21 cellular contexts compared by ENCODE assay signal in genomic region chr1:29962356-29962755, GRCh38.
DNase-seq lines count a peak whose midpoint lies in the region; ATAC-seq, FAIRE-seq and TF ChIP-seq lines count a peak whose summit lies in the region.
"Had no signal": no experiment of that assay in that cellular context is flagged by ENCODE, and none has a peak within 500 bp of the region (broad histone marks: within the 10 kb centered on the region; RNA-seq: fewer than 3 reads in every experiment).

No MANE protein-coding gene starts in this region.

- no peak for FAIRE-seq in H54 (lab: Jason Lieb, UNC)
- FAIRE-seq in D721Med (lab: Jason Lieb, UNC): no peak
- FAIRE-seq: GM12878 had no signal

- ATAC-seq in natural killer cell treated with Interleukin-12 subunit alpha and Interleukin-12 subunit beta and Interleukin-15 and Interleukin-18, amount 100 ng/mL, for 72 hours: no peak
- ATAC-seq in natural killer cell: no peak
- ATAC-seq: GM12878, GM23338 had no signal

- H3K27me3 Mint-ChIP-seq in natural killer cell treated with Interleukin-12 subunit alpha and Interleukin-12 subunit beta and Interleukin-15 and Interleukin-18, amount 100 ng/mL, for 72 hours: peaks cover 10 to 13% of the 10 kb centered on the region in 2 donors
- peaks cover 7 to 9% of the 10 kb centered on the region in 2 donors for H3K27me3 Mint-ChIP-seq in natural killer cell (ENCODE audit: low read depth in 2 of 2)
- peaks cover under 1% of the 10 kb centered on the region for H3K27me3 Mint-ChIP-seq in endodermal cell (ENCODE audit: insufficient read depth)

- H3K4me3 ChIP-seq in endodermal cell (ENCODE audit: low read length): no peak overlapping the region
- no peak overlapping the region for H3K4me3 ChIP-seq in mesodermal cell (ENCODE audit: extremely low read depth, insufficient read depth, low read length, poor library complexity, severe bottlenecking)
- no peak overlapping the region for H3K4me3 ChIP-seq in WERI-Rb-1 (ENCODE audit: low read depth, low read length)
- H3K4me3 ChIP-seq: GM12878, GM23338 had no signal

- intact Hi-C loops in natural killer cell (cut with micrococcal nuclease): no loop called here

- no peaks in the 10 kb centered on the region for H3K9me3 Mint-ChIP-seq in natural killer cell treated with Interleukin-12 subunit alpha and Interleukin-12 subunit beta and Interleukin-15 and Interleukin-18, amount 100 ng/mL, for 72 hours
- H3K9me3 Mint-ChIP-seq in natural killer cell (no peaks in the 10 kb centered on the region), endodermal cell (no peaks in the 10 kb centered on the region)
- H3K9me3 Mint-ChIP-seq: CD4-positive, CD25-positive, alpha-beta regulatory T cell; GM23338 had no signal

- no peak overlapping the region for H3K27ac Mint-ChIP-seq in natural killer cell treated with Interleukin-12 subunit alpha and Interleukin-12 subunit beta and Interleukin-15 and Interleukin-18, amount 100 ng/mL, for 72 hours
- H3K27ac Mint-ChIP-seq in natural killer cell (no peak overlapping the region), endodermal cell (no peak overlapping the region)
- H3K27ac Mint-ChIP-seq: CD4-positive, CD25-positive, alpha-beta regulatory T cell; GM23338 had no signal

- no peaks in the 10 kb centered on the region for H3K4me1 Mint-ChIP-seq in natural killer cell treated with Interleukin-12 subunit alpha and Interleukin-12 subunit beta and Interleukin-15 and Interleukin-18, amount 100 ng/mL, for 72 hours (ENCODE audit: low read depth in 2 of 2)
- H3K4me1 Mint-ChIP-seq in natural killer cell (no peaks in the 10 kb centered on the region), endodermal cell (peaks cover 4% of the 10 kb centered on the region)
- H3K4me1 Mint-ChIP-seq: CD4-positive, CD25-positive, alpha-beta regulatory T cell had no signal

- no peak overlapping the region for H3K4me3 Mint-ChIP-seq in natural killer cell treated with Interleukin-12 subunit alpha and Interleukin-12 subunit beta and Interleukin-15 and Interleukin-18, amount 100 ng/mL, for 72 hours
- H3K4me3 Mint-ChIP-seq in natural killer cell: no peak overlapping the region
- no peak overlapping the region for H3K4me3 Mint-ChIP-seq in endodermal cell
- H3K4me3 Mint-ChIP-seq: CD4-positive, CD25-positive, alpha-beta regulatory T cell; GM23338 had no signal

- H3K9me3 ChIP-seq in endodermal cell (ENCODE audit: control insufficient read depth, low read length) (no peaks in the 10 kb centered on the region), mesodermal cell (ENCODE audit: control insufficient read depth, low read length) (no peaks in the 10 kb centered on the region), WERI-Rb-1 (ENCODE audit: severe bottlenecking) (no peaks in the 10 kb centered on the region)

- no peaks in the 10 kb centered on the region for H3K36me3 Mint-ChIP-seq in natural killer cell treated with Interleukin-12 subunit alpha and Interleukin-12 subunit beta and Interleukin-15 and Interleukin-18, amount 100 ng/mL, for 72 hours
- H3K36me3 Mint-ChIP-seq in natural killer cell: no peaks in the 10 kb centered on the region
- no peaks in the 10 kb centered on the region for H3K36me3 Mint-ChIP-seq in endodermal cell (ENCODE audit: low read depth)
- H3K36me3 Mint-ChIP-seq: CD4-positive, CD25-positive, alpha-beta regulatory T cell had no signal

- no peak for TF ChIP-seq CTCF in natural killer cell (IDR thresholded peaks at IDR 0.05)
- no peak for TF ChIP-seq CTCF in endodermal cell (conservative IDR thresholded peaks at IDR 0.05)
- TF ChIP-seq CTCF in D721Med (IDR thresholded peaks at IDR 0.05; ENCODE audit: insufficient read depth, missing control alignments): no peak
- no peak for TF ChIP-seq CTCF in WERI-Rb-1 (IDR thresholded peaks at IDR 0.05; ENCODE audit: low read depth, low read length)

- DNase-seq in natural killer cell treated with Interleukin-12 subunit alpha and Interleukin-12 subunit beta and Interleukin-15 and Interleukin-18, amount 100 ng/mL, for 72 hours (ENCODE audit: low spot score): peak; percentile 13
- DNase-seq in natural killer cell (no peak), endodermal cell (peak; percentile 44), ureter (ENCODE audit: low spot score) (peak; percentile 22), H54 (ENCODE audit: insufficient read length, low spot score) (no peak), D721Med (ENCODE audit: insufficient read length, low spot score) (no peak), WERI-Rb-1 (no peak)
- DNase-seq: CD4-positive, CD25-positive, alpha-beta regulatory T cell; EL; GDM1; HCEC 1CT; NCI-H1105; NCI-H1436 treated with DMSO at 0.1 percent for 48 hours; NCI-H187 treated with DMSO at 0.1 percent for 48 hours; NCI-H524; NCI-H774; Right ventricle myocardium superior; RPMI8226 had no signal

- H3K36me3 ChIP-seq in endodermal cell (ENCODE audit: control insufficient read depth, insufficient read depth, low read length) (no peaks in the 10 kb centered on the region), mesodermal cell (ENCODE audit: control insufficient read depth, insufficient read depth, low read length) (no peaks in the 10 kb centered on the region), WERI-Rb-1 (no peaks in the 10 kb centered on the region)

- H3K4me1 ChIP-seq in endodermal cell (ENCODE audit: control insufficient read depth, insufficient read depth, low read length) (peaks cover 5% of the 10 kb centered on the region), mesodermal cell (ENCODE audit: control insufficient read depth, insufficient read depth, low read length, poor library complexity, severe bottlenecking) (peaks cover 24% of the 10 kb centered on the region)

- WGBS in endodermal cell (ENCODE audit: insufficient coverage in 1 of 2, insufficient read length in 1 of 2), 2 experiments: 78 to 88% methylated on average over 2 to 5 of the region's 5 CpGs
- WGBS in mesodermal cell (ENCODE audit: insufficient coverage in 2 of 2), 2 experiments: 70 to 92% methylated on average over 2 to 3 of the region's 5 CpGs

- H3K9ac ChIP-seq in endodermal cell (ENCODE audit: extremely low read depth, low read length, poor library complexity, severe bottlenecking): no peak overlapping the region

- H3K27ac ChIP-seq in endodermal cell (ENCODE audit: low read depth, low read length) (no peak overlapping the region), mesodermal cell (ENCODE audit: low read depth, low read length, severe bottlenecking) (peak overlapping the region; percentile 23), WERI-Rb-1 (no peak overlapping the region)

- no peak for TF ChIP-seq POLR2A in H54 (IDR thresholded peaks at IDR 0.05; ENCODE audit: low read depth, low read length)

- H3K27me3 ChIP-seq in endodermal cell (ENCODE audit: control insufficient read depth, insufficient read depth, low read length, poor library complexity, severe bottlenecking) (no peaks in the 10 kb centered on the region), WERI-Rb-1 (ENCODE audit: insufficient read depth, low read depth, severe bottlenecking) (no peaks in the 10 kb centered on the region)

Comparison
In these comparisons a context has a peak if more than half of its experiments do, and no peak if none do; other contexts are left out.
1. DNase-seq: peak in natural killer cell treated with Interleukin-12 subunit alpha and Interleukin-12 subunit beta and Interleukin-15 and Interleukin-18, amount 100 ng/mL, for 72 hours (single experiment), endodermal cell (single experiment) and ureter (single experiment); none in natural killer cell (single experiment), H54 (single experiment), D721Med (single experiment) and WERI-Rb-1 (single experiment).